In the genomic region with DNA sequence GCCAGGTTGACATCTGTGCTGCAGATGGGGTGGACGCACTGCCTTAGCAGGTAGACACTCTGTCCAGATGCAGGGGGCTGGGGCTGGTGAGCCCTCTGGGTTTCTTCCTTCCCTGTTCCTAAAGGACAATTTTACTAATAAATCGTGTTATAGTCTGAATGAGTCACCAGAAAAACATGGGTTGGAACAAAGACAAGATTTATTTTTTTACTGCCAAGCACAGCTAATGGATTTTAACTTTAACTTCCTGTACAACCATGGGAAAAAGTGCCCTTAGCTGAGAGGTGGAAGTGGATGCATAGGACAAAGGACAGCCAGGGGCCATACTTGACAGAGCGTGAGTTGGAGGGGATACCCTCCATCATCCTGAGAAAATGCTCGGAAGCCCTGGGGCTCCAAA, we compare ENCODE assay signal across 24 cellular contexts.
"Had no signal": no experiment of that assay in that cellular context is flagged by ENCODE, and none has a peak within 500 bp of the region (broad histone marks: within the 10 kb centered on the region; RNA-seq: fewer than 3 reads in every experiment).

No MANE protein-coding gene starts in this region.

- ATAC-seq: gastroesophageal sphincter; left ventricle myocardium superior; naive thymus-derived CD8-positive, alpha-beta T cell; WTC11 had no signal

- H3K4me1 Mint-ChIP-seq: activated naive CD8-positive, alpha-beta T cell treated with anti-CD3 and anti-CD28 coated beads for 36 hours; mesothelial cell of epicardium; naive thymus-derived CD8-positive, alpha-beta T cell; WTC11 had no signal

- H3K27ac Mint-ChIP-seq: activated naive CD8-positive, alpha-beta T cell treated with anti-CD3 and anti-CD28 coated beads for 36 hours; brain; mesothelial cell of epicardium; naive thymus-derived CD8-positive, alpha-beta T cell; type B pancreatic cell; WTC11 had no signal

- DNase-seq: activated CD4-positive, alpha-beta T cell treated with anti-CD3 and anti-CD28 coated beads, Interleukin-2, amount 50 U/mL, for 4 hours; activated naive CD4-positive, alpha-beta T cell treated with Interleukin-2 at 50 U/mL for 16 hours; activated naive CD8-positive, alpha-beta T cell treated with anti-CD3 and anti-CD28 coated beads for 36 hours; activated T-cell treated with anti-CD3 and anti-CD28 coated beads, Interleukin-2, amount 50 U/mL, for 48 hours; caudate nucleus; dorsolateral prefrontal cortex; head of caudate nucleus; hypothalamus; left ventricle myocardium superior; mammary epithelial cell; naive thymus-derived CD8-positive, alpha-beta T cell; retina; spleen; stimulated activated CD4-positive, alpha-beta T cell treated with anti-CD3 and anti-CD28 coated beads, Interleukin-4, amount 100 ng/mL, for 1 hour; stimulated activated naive CD4-positive, alpha-beta T cell; T1000; testis had no signal

- H3K4me3 Mint-ChIP-seq: activated naive CD8-positive, alpha-beta T cell treated with anti-CD3 and anti-CD28 coated beads for 36 hours; brain; mesothelial cell of epicardium; naive thymus-derived CD8-positive, alpha-beta T cell; type B pancreatic cell; WTC11 had no signal

- H3K27ac ChIP-seq: dorsolateral prefrontal cortex, esophagus muscularis mucosa, gastroesophageal sphincter, spleen, testis, vagina had no signal

- H3K36me3 Mint-ChIP-seq: activated naive CD8-positive, alpha-beta T cell treated with anti-CD3 and anti-CD28 coated beads for 36 hours had no signal
